ENCODE assay signal across 14 cellular contexts in the genomic region with DNA sequence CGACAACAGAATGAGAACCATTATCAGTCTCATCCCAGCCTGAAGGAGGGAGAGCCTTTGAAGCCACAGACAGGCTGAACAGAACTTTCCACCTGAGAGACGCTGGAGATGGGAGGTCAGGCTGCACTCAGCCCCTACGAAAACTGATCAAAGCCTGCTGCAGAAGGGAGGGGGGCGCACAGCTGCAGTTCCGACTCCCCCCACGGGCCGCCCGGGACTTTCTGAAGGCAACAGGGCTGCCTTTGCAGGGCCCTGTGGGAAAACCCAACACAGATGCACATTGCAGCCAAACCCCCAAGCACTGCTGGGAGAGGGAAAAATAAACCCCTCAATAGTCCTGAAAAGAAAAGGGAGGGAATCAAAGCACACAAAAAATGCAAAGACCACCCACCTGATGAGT.
"Had no signal": no experiment of that assay in that cellular context is flagged by ENCODE, and none has a peak within 500 bp of the region (broad histone marks: within the 10 kb centered on the region; RNA-seq: fewer than 3 reads in every experiment).

No MANE protein-coding gene starts in this region.

- H3K27ac Mint-ChIP-seq: T-helper 2 cell treated with Interferon-gamma antibody and Interleukin-4, amounts not matched to agents 5 μg/mL and 100 μg/mL, for 36 hours had no signal

- DNase-seq: activated CD4-positive, alpha-beta T cell treated with anti-CD3 and anti-CD28 coated beads, Interleukin-2, amount 50 U/mL, for 1 hour; activated CD8-positive, alpha-beta memory T cell treated with anti-CD3 and anti-CD28 coated beads for 24 hours; activated naive CD4-positive, alpha-beta T cell treated with Interleukin-2 at 50 U/mL for 16 hours; brain microvascular endothelial cell; cortex of kidney; effector CD4-positive, alpha-beta T cell; foreskin fibroblast; mesendoderm; stimulated activated CD4-positive, alpha-beta T cell treated with anti-CD3 and anti-CD28 coated beads, Interleukin-12 subunit alpha, Interleukin-12 subunit beta, amount 100 ng/mL, for 4 hours; stimulated activated CD4-positive, alpha-beta T cell treated with anti-CD3 and anti-CD28 coated beads, Interleukin-2, amount 100 ng/mL, for 24 hours had no signal

- H3K27me3 ChIP-seq: brain microvascular endothelial cell, ovary, uterus had no signal

- H3K9me3 ChIP-seq: ovary, uterus had no signal

- H3K4me3 ChIP-seq: ovary, uterus had no signal

- H3K27me3 Mint-ChIP-seq: central memory CD8-positive, alpha-beta T cell had no signal

- H3K4me1 ChIP-seq: uterus had no signal

- H3K9me3 Mint-ChIP-seq: central memory CD8-positive, alpha-beta T cell; T-helper 2 cell treated with Interferon-gamma antibody and Interleukin-4, amounts not matched to agents 5 μg/mL and 100 μg/mL, for 36 hours had no signal

- H3K36me3 ChIP-seq: brain microvascular endothelial cell, ovary, uterus had no signal

- H3K27ac ChIP-seq: brain microvascular endothelial cell, ovary had no signal

- H3K4me3 Mint-ChIP-seq: central memory CD8-positive, alpha-beta T cell; T-helper 2 cell treated with Interferon-gamma antibody and Interleukin-4, amounts not matched to agents 5 μg/mL and 100 μg/mL, for 36 hours had no signal
